15 cellular contexts compared by ENCODE assay signal in the genomic region with DNA sequence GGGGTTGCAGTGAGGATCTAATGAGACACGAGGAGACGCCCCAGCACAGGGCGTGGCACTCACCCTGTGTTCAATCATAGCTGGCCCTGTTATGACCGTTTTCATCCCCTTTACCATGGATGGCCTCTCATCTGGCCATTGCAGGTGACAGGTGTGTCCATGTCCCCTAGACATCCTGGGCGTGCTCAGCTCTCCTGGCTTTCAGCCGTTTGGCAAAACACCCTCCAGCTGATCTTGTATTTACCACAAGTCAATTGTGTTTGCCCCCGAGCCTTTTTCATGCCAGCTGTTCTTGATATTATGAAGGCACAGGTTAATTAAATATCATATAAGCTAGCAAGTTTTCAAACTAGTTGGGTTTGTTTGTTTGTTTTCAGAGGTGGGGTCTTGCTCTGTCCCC.
DNase-seq lines count a peak whose midpoint lies in the region; ATAC-seq and TF ChIP-seq lines count a peak whose summit lies in the region.
"Had no signal": no experiment of that assay in that cellular context is flagged by ENCODE, and none has a peak within 500 bp of the region (broad histone marks: within the 10 kb centered on the region; RNA-seq: fewer than 3 reads in every experiment).

No MANE protein-coding gene starts in this region.

- H3K9me3 ChIP-seq in right atrium auricular region (no peaks in the 10 kb centered on the region), vagina (no peaks in the 10 kb centered on the region)

- POLR2A ChIA-PET in T-cell (lab: Charles Lee), result no interaction called here

- no peak for TF ChIP-seq POLR2A in vagina (IDR thresholded peaks at IDR 0.05)

- H3K9me3 Mint-ChIP-seq in T-cell (no peaks in the 10 kb centered on the region), memory B cell (no peaks in the 10 kb centered on the region)
- H3K9me3 Mint-ChIP-seq: stimulated activated memory B cell treated with anti-CD40 and anti-IgM and Interleukin-4, amounts not matched to agents 10 μg/mL and 1 μg/mL and 100 μg/mL, for 72 hours; T-helper 2 cell treated with Interferon-gamma antibody and Interleukin-4, amounts not matched to agents 5 μg/mL and 100 μg/mL, for 36 hours had no signal

- H3K27ac Mint-ChIP-seq in T-cell (no peak overlapping the region), memory B cell (no peak overlapping the region)
- H3K27ac Mint-ChIP-seq: activated naive CD8-positive, alpha-beta T cell; T-helper 2 cell treated with Interferon-gamma antibody and Interleukin-4, amounts not matched to agents 5 μg/mL and 100 μg/mL, for 36 hours had no signal

- TF ChIP-seq CTCF in right atrium auricular region (IDR thresholded peaks at IDR 0.05) (no peak), vagina (IDR thresholded peaks at IDR 0.05) (no peak)

- H3K27me3 ChIP-seq in right atrium auricular region (peaks cover 6 to 21% of the 10 kb centered on the region in 2 donors), vagina (peaks cover 5% of the 10 kb centered on the region)

- DNase-seq in right atrium auricular region (ENCODE audit: low spot score) (peak; percentile 56), cardiac septum (ENCODE audit: low spot score) (no peak), T-cell (no peak), memory B cell (ENCODE audit: low spot score in 2 of 2) (no peak), vagina (ENCODE audit: extremely low spot score in 2 of 2) (peak; percentile 46 to 79), NCI-H1048 (lab: John Stamatoyannopoulos, UW) (no peak), cerebellum (ENCODE audit: low spot score) (no peak), T-helper 1 cell (no peak)
- DNase-seq: activated T-cell treated with anti-CD3 and anti-CD28 coated beads for 4 hours, kidney glomerular epithelial cell, NCI-H510A had no signal

- ATAC-seq in T-cell (replicated peaks in 1 of 4) (no peak), memory B cell (ENCODE audit: low read depth) (no peak)

- H3K4me1 ChIP-seq in right atrium auricular region (peaks cover 0 to 31% of the 10 kb centered on the region in 2 donors), vagina (peaks cover 23% of the 10 kb centered on the region)

- H3K4me3 Mint-ChIP-seq in T-cell, result peak overlapping the region in 2 of 3 donors; percentile 11 to 67
- peak overlapping the region; percentile 21 for H3K4me3 Mint-ChIP-seq in memory B cell
- H3K4me3 Mint-ChIP-seq: activated naive CD8-positive, alpha-beta T cell; T-helper 2 cell treated with Interferon-gamma antibody and Interleukin-4, amounts not matched to agents 5 μg/mL and 100 μg/mL, for 36 hours had no signal

- H3K36me3 Mint-ChIP-seq in T-cell (no peaks in the 10 kb centered on the region), memory B cell (peaks cover 3% of the 10 kb centered on the region)
- H3K36me3 Mint-ChIP-seq: activated naive CD8-positive, alpha-beta T cell; naive thymus-derived CD4-positive, alpha-beta T cell; stimulated activated memory B cell treated with anti-CD40 and anti-IgM and Interleukin-4, amounts not matched to agents 10 μg/mL and 1 μg/mL and 100 μg/mL, for 72 hours had no signal

- CTCF ChIA-PET in T-cell (lab: Charles Lee), result interaction anchor here (0.6 to 5.4 kb wide), 4 partner anchors 389 to 458 kb away, joined by 3 to 73 read pairs (median 18); no protein-coding TSS in a partner anchor

- peaks cover 13 to 16% (median 15%) of the 10 kb centered on the region in 3 donors for H3K4me1 Mint-ChIP-seq in T-cell
- peaks cover 24% of the 10 kb centered on the region for H3K4me1 Mint-ChIP-seq in memory B cell

- intact Hi-C loops in cardiac septum (cut with DNase I), result loop anchor here (5.0 kb wide), 1 partner anchor 266 kb away; no protein-coding TSS in a partner anchor
- intact Hi-C loops in vagina (cut with DNase I), result loop anchor here (10.0 kb wide), 1 partner anchor 158 kb away; no protein-coding TSS in a partner anchor

- no peaks in the 10 kb centered on the region for H3K36me3 ChIP-seq in right atrium auricular region
- H3K36me3 ChIP-seq in vagina, result no peaks in the 10 kb centered on the region

- H3K27me3 Mint-ChIP-seq in T-cell (peaks cover 40 to 56% of the 10 kb centered on the region in 2 donors), memory B cell (peaks cover 8% of the 10 kb centered on the region)

- H3K4me3 ChIP-seq in right atrium auricular region, result no peak overlapping the region
- H3K4me3 ChIP-seq in vagina, result no peak overlapping the region

- H3K27ac ChIP-seq in right atrium auricular region (no peak overlapping the region), vagina (no peak overlapping the region)

Comparison
In these comparisons a context has a peak if more than half of its experiments do, and no peak if none do; other contexts are left out.
1. DNase-seq: peak in right atrium auricular region (single experiment) and vagina (2 of 2); none in cardiac septum (single experiment), T-cell (0 of 34), memory B cell (0 of 2), NCI-H1048 (single experiment), cerebellum (single experiment) and T-helper 1 cell (0 of 5).